Comparison of ENCODE assay signal across 17 cellular contexts in genomic region chr6:100806280-100806679, GRCh38.
"Had no signal": no experiment of that assay in that cellular context is flagged by ENCODE, and none has a peak within 500 bp of the region (broad histone marks: within the 10 kb centered on the region; RNA-seq: fewer than 3 reads in every experiment).

No MANE protein-coding gene starts in this region.

- H3K4me1 ChIP-seq: left lung had no signal

- H3K4me3 ChIP-seq: coronary artery, left lung, thoracic aorta, upper lobe of left lung had no signal

- H3K27ac ChIP-seq: coronary artery, left lung, thoracic aorta, upper lobe of left lung had no signal

- DNase-seq: activated CD4-positive, alpha-beta T cell treated with anti-CD3 and anti-CD28 coated beads, Interleukin-2, amount 10 ng/mL, durations not matched to agents 7 days and 5 days; activated CD8-positive, alpha-beta T cell treated with anti-CD3 and anti-CD28 coated beads, Interleukin-2, amount 10 ng/mL, durations not matched to agents 7 days and 5 days; activated naive CD4-positive, alpha-beta T cell treated with anti-CD3 and anti-CD28 coated beads for 36 hours; activated T-cell treated with anti-CD3 and anti-CD28 coated beads, Interleukin-2, amount 50 U/mL, for 24 hours; anterior cingulate cortex; caudate nucleus; erythroblast; left lung; nephron progenitor cell; occipital lobe; posterior cingulate gyrus; stimulated activated naive B cell treated with anti-CD40 and anti-IgM and Interleukin-4, amounts not matched to agents 10 μg/mL and 1 μg/mL and 100 μg/mL, for 72 hours; T1000; upper lobe of left lung had no signal

- H3K9me3 ChIP-seq: left lung, thoracic aorta, upper lobe of left lung had no signal

- H3K27me3 ChIP-seq: left lung, upper lobe of left lung had no signal

- ATAC-seq: activated CD4-positive, CD25-positive, alpha-beta regulatory T cell treated with anti-CD3 and anti-CD28 coated beads, Interleukin-2, amount 50 U/mL, for 24 hours; activated CD8-positive, alpha-beta T cell treated with anti-CD3 and anti-CD28 coated beads, Interleukin-2, amount 10 ng/mL, durations not matched to agents 7 days and 5 days; left lung; stimulated activated naive B cell treated with anti-CD40 and anti-IgM and Interleukin-4, amounts not matched to agents 10 μg/mL and 1 μg/mL and 100 μg/mL, for 72 hours had no signal
